In the genomic region with DNA sequence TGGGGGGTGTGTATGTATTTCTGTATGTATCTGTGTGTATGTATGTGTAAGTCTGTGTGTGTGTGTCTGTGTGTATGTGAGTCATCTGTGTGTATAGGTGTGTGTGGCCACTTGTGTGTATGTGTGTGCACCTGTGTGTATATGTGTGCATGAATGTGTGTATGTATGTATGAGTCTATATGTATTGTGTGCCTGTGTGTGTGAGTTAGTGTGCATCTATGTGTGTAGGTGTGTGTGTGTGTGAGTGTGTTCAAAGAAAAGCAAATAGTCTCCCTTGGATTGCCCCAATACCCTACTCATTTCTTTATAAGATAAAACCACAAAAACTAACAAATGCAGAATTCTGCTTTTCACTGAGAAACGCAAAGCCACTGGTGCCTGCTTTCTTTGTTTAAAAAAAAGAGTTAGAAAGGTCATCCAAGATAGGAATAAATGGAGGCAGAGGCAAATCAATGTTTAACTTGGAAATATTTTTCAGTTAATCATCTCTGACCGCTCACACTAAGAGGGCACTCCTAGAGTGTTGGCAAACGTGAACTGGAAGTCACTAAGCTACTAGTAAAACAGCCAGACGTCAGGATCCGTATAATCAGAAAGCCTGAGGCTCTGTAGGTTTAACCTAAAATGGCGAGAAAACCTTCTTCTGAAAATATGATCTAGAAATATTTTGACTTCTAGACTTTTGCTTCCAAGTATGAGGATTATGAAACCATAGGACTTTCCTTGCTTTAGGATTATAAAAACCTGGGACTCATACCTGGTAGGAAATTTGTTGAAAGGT, we compare ENCODE assay signal across 1 cellular context.
TF ChIP-seq lines count a peak whose summit lies in the region.

No MANE protein-coding gene starts in this region.

TF ChIP-seq in HepG2, 621 proteins besides CTCF, POLR2A, EP300 and RAD21 (continued from another document):
- no peak for TF ChIP-seq ZNF761 (CRISPR knock-in tag; conservative IDR thresholded peaks at IDR 0.05)
- no peak for TF ChIP-seq ZSCAN31 (CRISPR knock-in tag; IDR thresholded peaks at IDR 0.05; ENCODE audit: low read depth)
- TF ChIP-seq ZNF225 (CRISPR knock-in tag; IDR thresholded peaks at IDR 0.05), result no peak
- no peak for TF ChIP-seq ZNF496 (CRISPR knock-in tag; IDR thresholded peaks at IDR 0.05; ENCODE audit: insufficient replicate concordance)
- TF ChIP-seq, protein P1, sequence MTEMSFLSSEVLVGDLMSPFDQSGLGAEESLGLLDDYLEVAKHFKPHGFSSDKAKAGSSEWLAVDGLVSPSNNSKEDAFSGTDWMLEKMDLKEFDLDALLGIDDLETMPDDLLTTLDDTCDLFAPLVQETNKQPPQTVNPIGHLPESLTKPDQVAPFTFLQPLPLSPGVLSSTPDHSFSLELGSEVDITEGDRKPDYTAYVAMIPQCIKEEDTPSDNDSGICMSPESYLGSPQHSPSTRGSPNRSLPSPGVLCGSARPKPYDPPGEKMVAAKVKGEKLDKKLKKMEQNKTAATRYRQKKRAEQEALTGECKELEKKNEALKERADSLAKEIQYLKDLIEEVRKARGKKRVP (CRISPR knock-in tag; IDR thresholded peaks at IDR 0.05), result peak in 1 of 2 experiments; percentile 23; a peak in 1 of 4 replicates
- TF ChIP-seq PHF8 (CRISPR knock-in tag; IDR thresholded peaks at IDR 0.05), result no peak
- TF ChIP-seq ZNF772 (CRISPR knock-in tag; IDR thresholded peaks at IDR 0.05), result no peak
TF ChIP-seq in HepG2: peak in this region for 105.
